Comparison of ENCODE assay signal across 19 cellular contexts in genomic region chr10:2921956-2922680, GRCh38.
A peak's percentile ranks its signal among the peaks of the same experiment; 100 is the strongest.
DNase-seq lines count a peak whose midpoint lies in the region; ATAC-seq and TF ChIP-seq lines count a peak whose summit lies in the region.
"Had no signal": no experiment of that assay in that cellular context is flagged by ENCODE, and none has a peak within 500 bp of the region (broad histone marks: within the 10 kb centered on the region; RNA-seq: fewer than 3 reads in every experiment).

No MANE protein-coding gene starts in this region.

- no peak overlapping the region for H2BK15ac ChIP-seq in neuronal stem cell (ENCODE audit: low read length)

- H3K18ac ChIP-seq in neuronal stem cell (ENCODE audit: low read length) = peak overlapping the region; percentile 56

- peaks cover 28% of the 10 kb centered on the region for H3K27me3 Mint-ChIP-seq in activated CD8-positive, alpha-beta memory T cell treated with anti-CD3 and anti-CD28 coated beads, Interleukin-2, amount 10 ng/mL, durations not matched to agents 7 days and 5 days

- no peaks in the 10 kb centered on the region for H3K9me3 Mint-ChIP-seq in activated CD8-positive, alpha-beta memory T cell treated with anti-CD3 and anti-CD28 coated beads, Interleukin-2, amount 10 ng/mL, durations not matched to agents 7 days and 5 days (ENCODE audit: low read depth)
- H3K9me3 Mint-ChIP-seq: activated CD4-positive, alpha-beta memory T cell treated with anti-CD3 and anti-CD28 coated beads for 36 hours; activated naive CD8-positive, alpha-beta T cell treated with anti-CD3 and anti-CD28 coated beads, Interleukin-2, amount 10 ng/mL, durations not matched to agents 7 days and 5 days had no signal

- TF ChIP-seq CTCF in LNCAP (IDR thresholded peaks at IDR 0.05) (0 out of 2 replicates have a peak, but pooled peaks have one; percentile 11), astrocyte of the spinal cord (IDR thresholded peaks at IDR 0.05; ENCODE audit: low read depth, low read length) (no peak), WERI-Rb-1 (IDR thresholded peaks at IDR 0.05; ENCODE audit: low read depth, low read length) (no peak)

- no peak overlapping the region for H3K4ac ChIP-seq in neuronal stem cell (ENCODE audit: low read length)

- H3K23ac ChIP-seq in neuronal stem cell (ENCODE audit: low read depth, low read length, poor library complexity) = peak overlapping the region; percentile 37

- no peak overlapping the region for H3K14ac ChIP-seq in neuronal stem cell (ENCODE audit: low read length)

- peak overlapping the region; percentile 5 for H3K9ac ChIP-seq in neuronal stem cell (ENCODE audit: low read depth, low read length, poor library complexity)

- H2BK12ac ChIP-seq in neuronal stem cell (ENCODE audit: low read length) = peak overlapping the region; percentile 43

- no peaks in the 10 kb centered on the region for H3K79me1 ChIP-seq in neuronal stem cell (ENCODE audit: low read depth, low read length)

- H2AK5ac ChIP-seq in neuronal stem cell (ENCODE audit: low read depth, low read length) = no peak overlapping the region

- no peak overlapping the region for H2BK5ac ChIP-seq in neuronal stem cell (ENCODE audit: low read length)

- WGBS in neuronal stem cell (ENCODE audit: extremely low coverage in 2 of 2, insufficient read length in 2 of 2, insufficient replicate concordance in 1 of 2), 2 donors = no CpG with 5 or more reads among the region's 26 CpGs

- no peak overlapping the region for H4K91ac ChIP-seq in neuronal stem cell (ENCODE audit: low read depth, low read length, poor library complexity)

- peaks cover 7% of the 10 kb centered on the region for H3K4me1 Mint-ChIP-seq in activated CD8-positive, alpha-beta memory T cell treated with anti-CD3 and anti-CD28 coated beads, Interleukin-2, amount 10 ng/mL, durations not matched to agents 7 days and 5 days

- H3K9me3 ChIP-seq in neuronal stem cell (replicated peaks in 1 of 2; ENCODE audit: control insufficient read depth in 2 of 2, insufficient read depth in 1 of 2, low read depth in 1 of 2, low read length in 2 of 2) (no peaks in the 10 kb centered on the region), WERI-Rb-1 (ENCODE audit: severe bottlenecking) (no peaks in the 10 kb centered on the region)
- H3K9me3 ChIP-seq: thoracic aorta had no signal

- H3K27me3 ChIP-seq in neuronal stem cell (ENCODE audit: control insufficient read depth in 3 of 3, insufficient read depth in 3 of 3, low read depth in 1 of 3, low read length in 3 of 3) (no peaks in the 10 kb centered on the region), WERI-Rb-1 (ENCODE audit: insufficient read depth, low read depth, severe bottlenecking) (no peaks in the 10 kb centered on the region)

- no peak overlapping the region for H3K27ac ChIP-seq in neuronal stem cell (replicated peaks; ENCODE audit: low read length)
- H3K27ac ChIP-seq in WERI-Rb-1 = no peak overlapping the region
- H3K27ac ChIP-seq: skin epidermis, thoracic aorta had no signal

- H3K27ac Mint-ChIP-seq in activated CD8-positive, alpha-beta memory T cell treated with anti-CD3 and anti-CD28 coated beads, Interleukin-2, amount 10 ng/mL, durations not matched to agents 7 days and 5 days = no peak overlapping the region
- H3K27ac Mint-ChIP-seq: activated CD4-positive, alpha-beta memory T cell treated with anti-CD3 and anti-CD28 coated beads for 36 hours; activated naive CD8-positive, alpha-beta T cell treated with anti-CD3 and anti-CD28 coated beads, Interleukin-2, amount 10 ng/mL, durations not matched to agents 7 days and 5 days; CD4-positive, CD25-positive, alpha-beta regulatory T cell had no signal

- H3K36me3 Mint-ChIP-seq in activated CD8-positive, alpha-beta memory T cell treated with anti-CD3 and anti-CD28 coated beads, Interleukin-2, amount 10 ng/mL, durations not matched to agents 7 days and 5 days = no peaks in the 10 kb centered on the region
- H3K36me3 Mint-ChIP-seq: activated CD4-positive, alpha-beta memory T cell treated with anti-CD3 and anti-CD28 coated beads for 36 hours; activated naive CD8-positive, alpha-beta T cell treated with anti-CD3 and anti-CD28 coated beads, Interleukin-2, amount 10 ng/mL, durations not matched to agents 7 days and 5 days; CD4-positive, CD25-positive, alpha-beta regulatory T cell had no signal

- H3K4me3 Mint-ChIP-seq in activated CD8-positive, alpha-beta memory T cell treated with anti-CD3 and anti-CD28 coated beads, Interleukin-2, amount 10 ng/mL, durations not matched to agents 7 days and 5 days = no peak overlapping the region
- H3K4me3 Mint-ChIP-seq: activated CD4-positive, alpha-beta memory T cell treated with anti-CD3 and anti-CD28 coated beads for 36 hours; activated naive CD8-positive, alpha-beta T cell treated with anti-CD3 and anti-CD28 coated beads, Interleukin-2, amount 10 ng/mL, durations not matched to agents 7 days and 5 days; CD4-positive, CD25-positive, alpha-beta regulatory T cell had no signal

- H2AFZ ChIP-seq in neuronal stem cell (ENCODE audit: low read length) = no peak overlapping the region

- H4K8ac ChIP-seq in neuronal stem cell (ENCODE audit: low read depth, low read length) = no peak overlapping the region

- no peaks in the 10 kb centered on the region for H3K36me3 ChIP-seq in neuronal stem cell (replicated peaks in 1 of 2; ENCODE audit: control insufficient read depth in 2 of 2, insufficient read depth in 2 of 2, low read length in 2 of 2)
- H3K36me3 ChIP-seq in WERI-Rb-1 = no peaks in the 10 kb centered on the region
- H3K36me3 ChIP-seq: thoracic aorta had no signal

- no peak overlapping the region for H3K4me2 ChIP-seq in neuronal stem cell (ENCODE audit: insufficient read depth, low read length, poor library complexity, severe bottlenecking)

- H3K4me3 ChIP-seq in astrocyte of the spinal cord (ENCODE audit: low read depth, low read length) (no peak overlapping the region), neuronal stem cell (ENCODE audit: low read length in 2 of 2) (no peak overlapping the region), WERI-Rb-1 (ENCODE audit: low read depth, low read length) (no peak overlapping the region)
- H3K4me3 ChIP-seq: skin epidermis, thoracic aorta had no signal

- no peak for ATAC-seq in activated CD8-positive, alpha-beta memory T cell treated with anti-CD3 and anti-CD28 coated beads, Interleukin-2, amount 10 ng/mL, durations not matched to agents 7 days and 5 days

- CTCF ChIA-PET in activated CD8-positive, alpha-beta memory T cell treated with anti-CD3 and anti-CD28 coated beads, Interleukin-2, amount 10 ng/mL, durations not matched to agents 7 days and 5 days (lab: Charles Lee) = no interaction called here

- no peak overlapping the region for H2BK120ac ChIP-seq in neuronal stem cell (ENCODE audit: low read depth, low read length)

- DNase-seq in Daoy (ENCODE audit: low read depth) = peak; percentile 77
- DNase-seq in astrocyte of the spinal cord (ENCODE audit: low read depth, low spot score) = peak; percentile 14
- DNase-seq in neuronal stem cell (ENCODE audit: low spot score) = no peak
- no peak for DNase-seq in WERI-Rb-1
- no peak for DNase-seq in activated CD8-positive, alpha-beta memory T cell treated with anti-CD3 and anti-CD28 coated beads, Interleukin-2, amount 10 ng/mL, durations not matched to agents 7 days and 5 days
- DNase-seq in 8988T = no peak
- DNase-seq: activated CD4-positive, alpha-beta memory T cell treated with anti-CD3 and anti-CD28 coated beads for 36 hours; activated naive CD8-positive, alpha-beta T cell treated with anti-CD3 and anti-CD28 coated beads, Interleukin-2, amount 10 ng/mL, durations not matched to agents 7 days and 5 days; activated T-cell treated with anti-CD3 and anti-CD28 coated beads, Interleukin-2, amount 50 U/mL, for 48 hours; CD4-positive, CD25-positive, alpha-beta regulatory T cell; DMS79 treated with DMSO at 0.1 percent for 48 hours; effector memory CD4-positive, alpha-beta T cell; foreskin fibroblast; KBM-7; NCI-H1694; NCI-H524 had no signal

- in situ Hi-C loops in astrocyte of the spinal cord (cut with HindIII; ENCODE audit: low sequenced_read_pairs) = no loop called here

- peaks cover 0 to 4% of the 10 kb centered on the region in 2 donors for H3K4me1 ChIP-seq in neuronal stem cell (ENCODE audit: control insufficient read depth in 2 of 2, insufficient read depth in 1 of 2, low read depth in 1 of 2, low read length in 2 of 2)

Comparison
In these comparisons a context has a peak if more than half of its experiments do, and no peak if none do; other contexts are left out.
1. DNase-seq: peak in Daoy (single experiment) and astrocyte of the spinal cord (single experiment); none in neuronal stem cell (single experiment), WERI-Rb-1 (single experiment), activated CD8-positive, alpha-beta memory T cell treated with anti-CD3 and anti-CD28 coated beads, Interleukin-2, amount 10 ng/mL, durations not matched to agents 7 days and 5 days (single experiment) and 8988T (single experiment).